Comparison of ENCODE assay signal across 12 cellular contexts in genomic region chr12:110780448-110780847, GRCh38. TPM values are rescaled to one million over a fixed set of nuclear protein-coding genes. Genes with fewer than 3 reads are reported as not detected.
DNase-seq lines count a peak whose midpoint lies in the region; ATAC-seq and TF ChIP-seq lines count a peak whose summit lies in the region.
"Had no signal": no experiment of that assay in that cellular context is flagged by ENCODE, and none has a peak within 500 bp of the region (broad histone marks: within the 10 kb centered on the region; RNA-seq: fewer than 3 reads in every experiment).

No MANE protein-coding gene starts in this region.

- no peak overlapping the region for H3K4me3 ChIP-seq in naive thymus-derived CD4-positive, alpha-beta T cell (ENCODE audit: low read length)
- no peak overlapping the region for H3K4me3 ChIP-seq in SJCRH30
- H3K4me3 ChIP-seq in spleen = no peak overlapping the region

- H3K27ac Mint-ChIP-seq in naive thymus-derived CD4-positive, alpha-beta T cell = peak overlapping the region; percentile 85 to 96 (median 90)

- H3K27me3 Mint-ChIP-seq in activated T-cell treated with anti-CD3 and anti-CD28 coated beads, Interleukin-2, amount 50 U/mL, for 4 hours (ENCODE audit: low read depth) = no peaks in the 10 kb centered on the region
- no peaks in the 10 kb centered on the region for H3K27me3 Mint-ChIP-seq in naive thymus-derived CD4-positive, alpha-beta T cell

- CTCF ChIA-PET in naive thymus-derived CD4-positive, alpha-beta T cell (lab: Charles Lee) = no interaction called here

- intact Hi-C loops in naive thymus-derived CD4-positive, alpha-beta T cell (cut with micrococcal nuclease) = loop anchor here (1.0 to 2.0 kb wide), 2 partner anchors 38 to 46 kb away; partner anchors contain the start of gene PPP1CC (in 2 of the 2)
- intact Hi-C loops in spleen (cut with DNase I; ENCODE audit: low total_unique reads) = no loop called here

- no peaks in the 10 kb centered on the region for H3K27me3 ChIP-seq in naive thymus-derived CD4-positive, alpha-beta T cell (ENCODE audit: control insufficient read depth in 2 of 2, insufficient read depth in 2 of 2, low read length in 2 of 2)
- no peaks in the 10 kb centered on the region for H3K27me3 ChIP-seq in SJCRH30
- H3K27me3 ChIP-seq in spleen (replicated peaks in 1 of 7) = no peaks in the 10 kb centered on the region

- H3K4me1 ChIP-seq in naive thymus-derived CD4-positive, alpha-beta T cell (ENCODE audit: control insufficient read depth in 2 of 2, insufficient read depth in 2 of 2, low read length in 2 of 2) = peaks cover 9 to 37% of the 10 kb centered on the region in 2 donors
- H3K4me1 ChIP-seq in SJCRH30 (no peaks in the 10 kb centered on the region), spleen (peaks cover 0 to 46% (median 8%) of the 10 kb centered on the region in 6 donors)

- H3K27ac ChIP-seq in naive thymus-derived CD4-positive, alpha-beta T cell (ENCODE audit: low read depth, low read length) = peak overlapping the region; percentile 57
- H3K27ac ChIP-seq in SJCRH30 (no peak overlapping the region), spleen (no peak overlapping the region)

- peak; percentile 53 to 59 for ATAC-seq in activated T-cell treated with anti-CD3 and anti-CD28 coated beads, Interleukin-2, amount 50 U/mL, for 4 hours
- ATAC-seq in naive thymus-derived CD4-positive, alpha-beta T cell = peak; percentile 93

- TF ChIP-seq POLR2A in spleen (IDR thresholded peaks at IDR 0.05) = no peak

- H3K36me3 ChIP-seq in naive thymus-derived CD4-positive, alpha-beta T cell (ENCODE audit: control insufficient read depth in 2 of 3, insufficient read depth in 3 of 3, low read length in 3 of 3) = no peaks in the 10 kb centered on the region
- H3K36me3 ChIP-seq in SJCRH30 (no peaks in the 10 kb centered on the region), spleen (no peaks in the 10 kb centered on the region)

- H3K4me3 Mint-ChIP-seq in activated T-cell treated with anti-CD3 and anti-CD28 coated beads, Interleukin-2, amount 50 U/mL, for 4 hours = peak overlapping the region; percentile 31
- peak overlapping the region; percentile 54 to 85 (median 65) for H3K4me3 Mint-ChIP-seq in naive thymus-derived CD4-positive, alpha-beta T cell

- POLR2A ChIA-PET in naive thymus-derived CD4-positive, alpha-beta T cell (lab: Charles Lee) = interaction anchor here (1.0 kb wide), 1 partner anchor 42 kb away, joined by 3 read pairs; no protein-coding TSS in a partner anchor

- H3K9me3 Mint-ChIP-seq in activated T-cell treated with anti-CD3 and anti-CD28 coated beads, Interleukin-2, amount 50 U/mL, for 4 hours = no peaks in the 10 kb centered on the region
- H3K9me3 Mint-ChIP-seq in naive thymus-derived CD4-positive, alpha-beta T cell = no peaks in the 10 kb centered on the region

- 63 to 83% (median 67%) methylated on average over 4 of the region's 4 CpGs for WGBS in spleen, 5 donors

- H3K36me3 Mint-ChIP-seq in activated T-cell treated with anti-CD3 and anti-CD28 coated beads, Interleukin-2, amount 50 U/mL, for 4 hours (ENCODE audit: insufficient read depth) = no peaks in the 10 kb centered on the region
- peaks cover 0 to 5% (median 0%) of the 10 kb centered on the region in 5 donors for H3K36me3 Mint-ChIP-seq in naive thymus-derived CD4-positive, alpha-beta T cell

- H3K4me1 Mint-ChIP-seq in activated T-cell treated with anti-CD3 and anti-CD28 coated beads, Interleukin-2, amount 50 U/mL, for 4 hours (ENCODE audit: low read depth) = peaks cover 63% of the 10 kb centered on the region
- peaks cover 30 to 59% (median 47%) of the 10 kb centered on the region in 7 donors for H3K4me1 Mint-ChIP-seq in naive thymus-derived CD4-positive, alpha-beta T cell

- DNase-seq in T-helper 22 cell (ENCODE audit: low read depth) (peak; percentile 9), SJCRH30 (no peak), spleen (no peak), NCI-H1930 (lab: John Stamatoyannopoulos, UW) (no peak)
- DNase-seq in activated T-cell treated with anti-CD3 and anti-CD28 coated beads, Interleukin-2, amount 50 U/mL, for 4 hours = peak; percentile 15
- peak in 8 of 9 donors; percentile 45 to 78 (median 62) for DNase-seq in naive thymus-derived CD4-positive, alpha-beta T cell
- DNase-seq in stimulated activated naive CD4-positive, alpha-beta T cell treated with Interleukin-2 at 50 U/mL for 16 hours (lab: John Stamatoyannopoulos, UW) = peak; percentile 65
- DNase-seq: caudate nucleus, HCEC 1CT, NCI-H1694, NCI-H774, retina had no signal

- H3K9me3 ChIP-seq in naive thymus-derived CD4-positive, alpha-beta T cell (ENCODE audit: control insufficient read depth in 2 of 3, low read length in 3 of 3) = no peaks in the 10 kb centered on the region
- H3K9me3 ChIP-seq in SJCRH30 (replicated peaks) (no peaks in the 10 kb centered on the region), spleen (no peaks in the 10 kb centered on the region)

- TF ChIP-seq CTCF in spleen (IDR thresholded peaks at IDR 0.05 in 8 of 11, conservative IDR thresholded peaks at IDR 0.05 in 3 of 11) = no peak

RNA-seq across cellular contexts. Expression of gene PPP1CC, which starts 37.8 kb away (rescaled TPM):
- 100 to 1,000 TPM; 345 to 413 (median 354) TPM for total RNA-seq in activated T-cell treated with anti-CD3 and anti-CD28 coated beads, Interleukin-2, amount 50 U/mL, for 4 hours
- total RNA-seq in naive thymus-derived CD4-positive, alpha-beta T cell = 100 to 1,000 TPM; 108 to 218 (median 145) TPM
- polyA plus RNA-seq in naive thymus-derived CD4-positive, alpha-beta T cell = 100 to 1,000 TPM; 126 to 138 TPM
- total RNA-seq in SJCRH30 (2014; rRNA removed; shearing (Covaris generic)) = 202 and 218 TPM in 2 replicates
- total RNA-seq in spleen = 100 to 1,000 TPM; 108 to 173 (median 131) TPM
- 100 to 1,000 TPM in 2 of 3 donors, 10 to 100 TPM in 1; 74.8 to 103 (median 100) TPM for polyA plus RNA-seq in spleen

Comparison
In these comparisons a context has a peak if more than half of its experiments do, and no peak if none do; other contexts are left out.
1. DNase-seq: peak in T-helper 22 cell (single experiment), activated T-cell treated with anti-CD3 and anti-CD28 coated beads, Interleukin-2, amount 50 U/mL, for 4 hours (single experiment), naive thymus-derived CD4-positive, alpha-beta T cell (8 of 9) and stimulated activated naive CD4-positive, alpha-beta T cell treated with Interleukin-2 at 50 U/mL for 16 hours (single experiment); none in SJCRH30 (0 of 2), spleen (single experiment) and NCI-H1930 (0 of 2).